In the genomic region with DNA sequence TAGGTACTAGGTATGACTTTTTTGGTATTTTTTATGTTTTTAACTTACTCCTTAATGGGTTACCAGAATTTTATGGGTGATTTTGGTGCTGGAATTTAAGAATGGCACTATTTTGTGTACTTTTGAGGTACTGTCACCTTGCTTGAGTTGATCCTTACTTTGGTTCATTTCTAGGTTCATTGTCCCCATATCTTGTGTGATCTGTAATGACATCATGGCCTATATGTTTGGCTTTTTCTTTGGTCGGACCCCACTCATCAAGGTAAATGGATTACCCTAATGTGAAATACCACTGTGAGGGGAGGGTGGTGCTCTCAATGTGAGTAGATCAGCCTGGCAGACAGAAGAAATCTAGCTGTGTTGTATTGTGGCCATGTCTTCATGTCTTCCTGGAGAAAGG, we compare ENCODE assay signal across 23 cellular contexts. TPM values are rescaled to one million over a fixed set of nuclear protein-coding genes. Genes with fewer than 3 reads are reported as not detected.
DNase-seq lines count a peak whose midpoint lies in the region; ATAC-seq, FAIRE-seq and TF ChIP-seq lines count a peak whose summit lies in the region.
"Had no signal": no experiment of that assay in that cellular context is flagged by ENCODE, and none has a peak within 500 bp of the region (broad histone marks: within the 10 kb centered on the region; RNA-seq: fewer than 3 reads in every experiment).

No MANE protein-coding gene starts in this region.

- TF ChIP-seq EP300 in HepG2 (IDR thresholded peaks at IDR 0.05; ENCODE audit: low read depth in 2 of 2, low read length in 2 of 2) (no peak), HepG2 (CRISPR knock-in tag; IDR thresholded peaks at IDR 0.05; ENCODE audit: borderline replicate concordance) (no peak)

- H2AFZ ChIP-seq in HepG2 (ENCODE audit: low read length): no peak overlapping the region

- TF ChIP-seq CTCF in HepG2 (CRISPR knock-in tag; IDR thresholded peaks at IDR 0.05): no peak
- no peak for TF ChIP-seq CTCF in right lobe of liver (IDR thresholded peaks at IDR 0.05)
- TF ChIP-seq CTCF in thoracic aorta (IDR thresholded peaks at IDR 0.05): no peak
- TF ChIP-seq CTCF in breast epithelium (IDR thresholded peaks at IDR 0.05): no peak

- H3K4me3 ChIP-seq in HepG2 (replicated peaks in 1 of 3; ENCODE audit: insufficient read depth in 1 of 3, low read depth in 2 of 3, low read length in 3 of 3): no peak overlapping the region
- H3K4me3 ChIP-seq in right lobe of liver: no peak overlapping the region
- no peak overlapping the region for H3K4me3 ChIP-seq in thoracic aorta
- H3K4me3 ChIP-seq in breast epithelium: no peak overlapping the region

- no peak overlapping the region for H3K27ac ChIP-seq in HepG2 (ENCODE audit: extremely low read length, insufficient read depth, low read length)
- no peak overlapping the region for H3K27ac ChIP-seq in right lobe of liver
- H3K27ac ChIP-seq in thoracic aorta: peak overlapping the region; percentile 29 to 46
- no peak overlapping the region for H3K27ac ChIP-seq in breast epithelium

- H3K4me2 ChIP-seq in HepG2 (ENCODE audit: low read depth, low read length): no peak overlapping the region

- H3K4me1 Mint-ChIP-seq in activated T-cell treated with anti-CD3 and anti-CD28 coated beads, Interleukin-2, amount 50 U/mL, for 24 hours (ENCODE audit: low read depth): peaks cover 1% of the 10 kb centered on the region
- H3K4me1 Mint-ChIP-seq in activated naive CD8-positive, alpha-beta T cell treated with anti-CD3 and anti-CD28 coated beads, Interleukin-2, amount 50 U/mL, for 24 hours: peaks cover 7% of the 10 kb centered on the region

- H3K36me3 ChIP-seq in HepG2 (replicated peaks in 1 of 2; ENCODE audit: control insufficient read depth in 1 of 2, insufficient read depth in 2 of 2, low read length in 2 of 2): peaks cover 27 to 82% of the 10 kb centered on the region in 2 experiments
- H3K36me3 ChIP-seq in right lobe of liver: peaks cover 0 to 26% (median 0%) of the 10 kb centered on the region in 4 donors
- H3K36me3 ChIP-seq in thoracic aorta: peaks cover 52% of the 10 kb centered on the region
- no peaks in the 10 kb centered on the region for H3K36me3 ChIP-seq in breast epithelium

- H3K79me2 ChIP-seq in HepG2 (ENCODE audit: insufficient read depth, low read length): no peaks in the 10 kb centered on the region

- no peak overlapping the region for H3K4me3 Mint-ChIP-seq in activated T-cell treated with anti-CD3 and anti-CD28 coated beads, Interleukin-2, amount 50 U/mL, for 24 hours
- H3K4me3 Mint-ChIP-seq in activated naive CD8-positive, alpha-beta T cell treated with anti-CD3 and anti-CD28 coated beads, Interleukin-2, amount 50 U/mL, for 24 hours: no peak overlapping the region

- CTCF ChIA-PET in HepG2 (lab: Yijun Ruan, JAX; ENCODE audit: low intra/inter-chr PET ratio, low total read pairs): no interaction called here

- POLR2A ChIA-PET in HepG2 (lab: Yijun Ruan, JAX): no interaction called here

- H3K9ac ChIP-seq in HepG2 (ENCODE audit: insufficient read depth, low read depth, low read length): no peak overlapping the region

- TF ChIP-seq RAD21 in HepG2 (CRISPR knock-in tag; IDR thresholded peaks at IDR 0.05): no peak

- no peaks in the 10 kb centered on the region for H4K20me1 ChIP-seq in HepG2 (ENCODE audit: insufficient read depth, low read length)

- 94% methylated on average over 1 of the region's 1 CpG for WGBS in HepG2 (ENCODE audit: low lambda C conversion rate)
- 67% methylated on average over 1 of the region's 1 CpG for WGBS in right lobe of liver (ENCODE audit: insufficient coverage, low coverage, low lambda C conversion rate, missing lambda C conversion rate)

- intact Hi-C loops in HepG2 (cut with micrococcal nuclease; ENCODE audit: unreplicated experiment) (no loop called here), right lobe of liver (cut with DNase I) (no loop called here), breast epithelium (cut with DNase I; ENCODE audit: low total_unique reads) (loop anchor here (5.0 kb wide), 1 partner anchor 812 kb away; no protein-coding TSS in a partner anchor)

- H3K9me3 Mint-ChIP-seq in activated T-cell treated with anti-CD3 and anti-CD28 coated beads, Interleukin-2, amount 50 U/mL, for 24 hours: no peaks in the 10 kb centered on the region
- no peaks in the 10 kb centered on the region for H3K9me3 Mint-ChIP-seq in activated naive CD8-positive, alpha-beta T cell treated with anti-CD3 and anti-CD28 coated beads, Interleukin-2, amount 50 U/mL, for 24 hours

- H3K27ac Mint-ChIP-seq in activated T-cell treated with anti-CD3 and anti-CD28 coated beads, Interleukin-2, amount 50 U/mL, for 24 hours: peak overlapping the region; percentile 55
- H3K27ac Mint-ChIP-seq in activated naive CD8-positive, alpha-beta T cell treated with anti-CD3 and anti-CD28 coated beads, Interleukin-2, amount 50 U/mL, for 24 hours: peak overlapping the region; percentile 37

- ATAC-seq in HepG2 (no peak), right lobe of liver (no peak), thoracic aorta (ENCODE audit: insufficient number of reproducible peaks, low FRiP score, low read depth) (no peak)
- ATAC-seq in activated naive CD8-positive, alpha-beta T cell treated with anti-CD3 and anti-CD28 coated beads, Interleukin-2, amount 50 U/mL, for 24 hours: no peak
- ATAC-seq: HCT116 had no signal

- no peaks in the 10 kb centered on the region for H3K27me3 Mint-ChIP-seq in activated T-cell treated with anti-CD3 and anti-CD28 coated beads, Interleukin-2, amount 50 U/mL, for 24 hours
- H3K27me3 Mint-ChIP-seq in activated naive CD8-positive, alpha-beta T cell treated with anti-CD3 and anti-CD28 coated beads, Interleukin-2, amount 50 U/mL, for 24 hours: no peaks in the 10 kb centered on the region

- H3K4me1 ChIP-seq in HepG2 (ENCODE audit: insufficient read depth, low read length) (peaks cover 27% of the 10 kb centered on the region), right lobe of liver (peaks cover 0 to 48% (median 12%) of the 10 kb centered on the region in 4 donors), thoracic aorta (ENCODE audit: control insufficient read depth in 1 of 2, low read depth in 2 of 2) (peaks cover 10 to 44% of the 10 kb centered on the region in 2 donors), breast epithelium (no peaks in the 10 kb centered on the region)

- peaks cover 85% of the 10 kb centered on the region for H3K36me3 Mint-ChIP-seq in activated T-cell treated with anti-CD3 and anti-CD28 coated beads, Interleukin-2, amount 50 U/mL, for 24 hours (ENCODE audit: low read depth)
- H3K36me3 Mint-ChIP-seq in activated naive CD8-positive, alpha-beta T cell treated with anti-CD3 and anti-CD28 coated beads, Interleukin-2, amount 50 U/mL, for 24 hours (ENCODE audit: low read depth): peaks cover 5% of the 10 kb centered on the region

- no TSS peak for BruUV-seq in HepG2 (replicated peaks; lab: Mats Ljungman, UMichigan)

- TF ChIP-seq POLR2A in HepG2 (IDR thresholded peaks at IDR 0.05; ENCODE audit: insufficient read depth in 1 of 2, low read depth in 2 of 2, low read length in 2 of 2): no peak
- no peak for TF ChIP-seq POLR2A in right lobe of liver (IDR thresholded peaks at IDR 0.05)
- TF ChIP-seq POLR2A in breast epithelium (IDR thresholded peaks at IDR 0.05): no peak

- FAIRE-seq in HepG2 (lab: Jason Lieb, UNC): no peak
- FAIRE-seq: D721Med, GM19239, H1, RCC 7860 had no signal

- in situ Hi-C loops in HepG2 (cut with HindIII; ENCODE audit: extremely low pct_ligation_motif_present, low pct_unique_long_range_greater_than_20kb): loop anchor here (5.0 kb wide), 1 partner anchor 57 kb away; a partner anchor contains a TSS

- no peak for DNase-seq in activated T-cell treated with anti-CD3 and anti-CD28 coated beads, Interleukin-2, amount 50 U/mL, for 24 hours
- DNase-seq in activated T-cell treated with anti-CD3 and anti-CD28 coated beads, Interleukin-2, amount 50 U/mL, for 1 hour: no peak
- DNase-seq in HepG2 (ENCODE audit: low spot score): no peak
- no peak for DNase-seq in right lobe of liver
- DNase-seq in activated naive CD8-positive, alpha-beta T cell treated with anti-CD3 and anti-CD28 coated beads, Interleukin-2, amount 50 U/mL, for 24 hours: no peak
- no peak for DNase-seq in thoracic aorta (ENCODE audit: low spot score)
- DNase-seq in stimulated activated CD4-positive, alpha-beta T cell treated with anti-CD3 and anti-CD28 coated beads, Interleukin-12 subunit alpha, Interleukin-12 subunit beta, amount 100 ng/mL, for 4 hours: no peak
- DNase-seq in breast epithelium (ENCODE audit: low spot score in 2 of 2): no peak
- DNase-seq: 8988T, KBM-7, MV-4-11, NCI-H1105, NCI-H1436 treated with DMSO at 0.1 percent for 48 hours, NCI-H1930, NCI-H2107, NCI-H446, NCI-H524 treated with DMSO at 0.1 percent for 48 hours, NCI-H774 had no signal

- H3K9me3 ChIP-seq in HepG2 (ENCODE audit: low read length) (no peaks in the 10 kb centered on the region), right lobe of liver (no peaks in the 10 kb centered on the region), thoracic aorta (no peaks in the 10 kb centered on the region), breast epithelium (no peaks in the 10 kb centered on the region)

- no peaks in the 10 kb centered on the region for H3K27me3 ChIP-seq in HepG2 (ENCODE audit: control insufficient read depth in 1 of 2, insufficient read depth in 2 of 2, low read length in 2 of 2)
- H3K27me3 ChIP-seq in right lobe of liver: no peaks in the 10 kb centered on the region
- no peaks in the 10 kb centered on the region for H3K27me3 ChIP-seq in thoracic aorta (replicated peaks; ENCODE audit: insufficient read depth)
- H3K27me3 ChIP-seq in breast epithelium: no peaks in the 10 kb centered on the region

RNA-seq across cellular contexts. Expression of a gene that starts 57.9 kb away (rescaled TPM):
- 69.6 and 81.3 TPM in 2 replicates for total RNA-seq in HepG2 (2016; rRNA removed; fragmentation: Illumina TruSeq; extraction: Trizol)
- 29.8 and 34.6 TPM in 2 replicates for total RNA-seq in HepG2 (2016; cell fraction: cytosol; rRNA removed; fragmentation: Illumina TruSeq; extraction: Trizol; ENCODE audit: low read depth)
- 67.6 and 76.1 TPM in 2 replicates for total RNA-seq in HepG2 (2016; cell fraction: insoluble cytoplasmic fraction; rRNA removed; fragmentation: Illumina TruSeq; extraction: Trizol)
- 75.4 and 77.9 TPM in 2 replicates for total RNA-seq in HepG2 (2016; cell fraction: membrane; rRNA removed; fragmentation: Illumina TruSeq; extraction: Trizol)
- total RNA-seq in HepG2 (2016; cell fraction: nucleus; rRNA removed; fragmentation: Illumina TruSeq; extraction: Trizol): 56.4 and 64.9 TPM in 2 replicates
- 143 and 153 TPM in 2 replicates for polyA plus RNA-seq in HepG2 (2011; rRNA removed)
- 73.9 and 132 TPM in 2 replicates for polyA plus RNA-seq in HepG2 (2011; cell fraction: cytosol; rRNA removed)
- polyA plus RNA-seq in HepG2 (2011; cell fraction: nucleus; rRNA removed): 85.0 and 104 TPM in 2 replicates
- polyA plus RNA-seq in HepG2 (2012): 48.6 and 65.3 TPM in 2 replicates
- polyA plus RNA-seq in HepG2 (2016; cell fraction: cytosol; fragmentation: Illumina TruSeq; extraction: Trizol; ENCODE audit: low read depth): 29.3 and 38.2 TPM in 2 replicates
- 50.6 and 50.7 TPM in 2 replicates for polyA plus RNA-seq in HepG2 (2016; cell fraction: insoluble cytoplasmic fraction; fragmentation: Illumina TruSeq; extraction: Trizol; ENCODE audit: low read depth)
- polyA plus RNA-seq in HepG2 (2016; cell fraction: membrane; fragmentation: Illumina TruSeq; extraction: Trizol; ENCODE audit: low read depth): 47.8 and 51.2 TPM in 2 replicates
- polyA plus RNA-seq in HepG2 (2016; cell fraction: nucleus; fragmentation: Illumina TruSeq; extraction: Trizol; ENCODE audit: insufficient read depth, low read depth): 75.6 and 80.4 TPM in 2 replicates
- polyA minus RNA-seq in HepG2 (2011; rRNA and poly(A)+ RNA removed; ENCODE audit: low replicate concordance): 57.4 and 273 TPM in 2 replicates
- 55.2 and 56.1 TPM in 2 replicates for polyA minus RNA-seq in HepG2 (2011; cell fraction: cytosol; rRNA and poly(A)+ RNA removed)
- polyA minus RNA-seq in HepG2 (2011; cell fraction: nucleus; rRNA and poly(A)+ RNA removed): 65.8 and 78.7 TPM in 2 replicates
- total RNA-seq in right lobe of liver: 10 to 100 TPM; 13.7 to 42.3 (median 31.6) TPM
- total RNA-seq in thoracic aorta: 10 to 100 TPM; 63.6 to 85.6 TPM
- 10 to 100 TPM; 29.2 to 42.9 (median 37.6) TPM for total RNA-seq in breast epithelium

Comparison
In these comparisons a context has a peak if more than half of its experiments do, and no peak if none do; other contexts are left out.
1. H3K27ac ChIP-seq: peak in thoracic aorta (2 of 2); none in HepG2 (single experiment), right lobe of liver (0 of 3) and breast epithelium (0 of 2).